In genomic region chr1:65820983-65821382, GRCh38 we compare ENCODE assay signal across 14 cellular contexts. TPM values are rescaled to one million over a fixed set of nuclear protein-coding genes. Genes with fewer than 3 reads are reported as not detected.
DNase-seq lines count a peak whose midpoint lies in the region; ATAC-seq and TF ChIP-seq lines count a peak whose summit lies in the region.
"Had no signal": no experiment of that assay in that cellular context is flagged by ENCODE, and none has a peak within 500 bp of the region (broad histone marks: within the 10 kb centered on the region; RNA-seq: fewer than 3 reads in every experiment).

No MANE protein-coding gene starts in this region.

- no peak overlapping the region for H3K27ac Mint-ChIP-seq in activated naive CD4-positive, alpha-beta T cell treated with anti-CD3 and anti-CD28 coated beads for 36 hours
- H3K27ac Mint-ChIP-seq: activated CD8-positive, alpha-beta T cell treated with anti-CD3 and anti-CD28 coated beads for 36 hours; activated naive CD8-positive, alpha-beta T cell treated with anti-CD3 and anti-CD28 coated beads, Interleukin-2, amount 10 ng/mL, durations not matched to agents 7 days and 5 days; T-cell had no signal

- H3K27me3 ChIP-seq in gastroesophageal sphincter = no peaks in the 10 kb centered on the region
- no peaks in the 10 kb centered on the region for H3K27me3 ChIP-seq in right atrium auricular region
- H3K27me3 ChIP-seq: upper lobe of left lung had no signal

- CTCF ChIA-PET in activated naive CD4-positive, alpha-beta T cell treated with anti-CD3 and anti-CD28 coated beads for 36 hours (lab: Charles Lee) = interaction anchor here (0.8 to 1.0 kb wide), 2 partner anchors 10 to 24 kb away, joined by 3 to 4 read pairs; no protein-coding TSS in a partner anchor

- no peaks in the 10 kb centered on the region for H3K4me1 Mint-ChIP-seq in activated naive CD4-positive, alpha-beta T cell treated with anti-CD3 and anti-CD28 coated beads for 36 hours (ENCODE audit: low read depth)
- H3K4me1 Mint-ChIP-seq: T-cell had no signal

- no peak for TF ChIP-seq EP300 in gastroesophageal sphincter (IDR thresholded peaks at IDR 0.05)

- H3K4me3 ChIP-seq in gastroesophageal sphincter = no peak overlapping the region
- H3K4me3 ChIP-seq in right atrium auricular region = no peak overlapping the region
- H3K4me3 ChIP-seq: GM12878, upper lobe of left lung had no signal

- no peaks in the 10 kb centered on the region for H3K9me3 Mint-ChIP-seq in activated naive CD4-positive, alpha-beta T cell treated with anti-CD3 and anti-CD28 coated beads for 36 hours
- H3K9me3 Mint-ChIP-seq: T-cell had no signal

- ATAC-seq in gastroesophageal sphincter = no peak
- ATAC-seq: activated CD8-positive, alpha-beta T cell treated with anti-CD3 and anti-CD28 coated beads for 36 hours; GM12878; T-cell had no signal

- H3K27me3 Mint-ChIP-seq in activated naive CD4-positive, alpha-beta T cell treated with anti-CD3 and anti-CD28 coated beads for 36 hours (ENCODE audit: low read depth) = peaks cover 9% of the 10 kb centered on the region

- no peaks in the 10 kb centered on the region for H3K36me3 Mint-ChIP-seq in activated naive CD4-positive, alpha-beta T cell treated with anti-CD3 and anti-CD28 coated beads for 36 hours (ENCODE audit: low read depth)
- H3K36me3 Mint-ChIP-seq: activated naive CD8-positive, alpha-beta T cell treated with anti-CD3 and anti-CD28 coated beads, Interleukin-2, amount 10 ng/mL, durations not matched to agents 7 days and 5 days; T-cell had no signal

- H3K9me3 ChIP-seq in gastroesophageal sphincter = peaks cover 0 to 8% (median 0%) of the 10 kb centered on the region in 3 donors
- H3K9me3 ChIP-seq in right atrium auricular region = no peaks in the 10 kb centered on the region
- H3K9me3 ChIP-seq: upper lobe of left lung had no signal

- H3K36me3 ChIP-seq in gastroesophageal sphincter = no peaks in the 10 kb centered on the region
- no peaks in the 10 kb centered on the region for H3K36me3 ChIP-seq in right atrium auricular region
- H3K36me3 ChIP-seq: upper lobe of left lung had no signal

- TF ChIP-seq CTCF in gastroesophageal sphincter (IDR thresholded peaks at IDR 0.05) = no peak
- TF ChIP-seq CTCF in right atrium auricular region (IDR thresholded peaks at IDR 0.05) = no peak

- DNase-seq in ACHN = peak; percentile 67
- DNase-seq in HCEC 1CT = peak; percentile 98
- peak; percentile 43 for DNase-seq in T1000 (lab: John Stamatoyannopoulos, UW)
- DNase-seq in foreskin melanocyte = peak; percentile 75
- DNase-seq in cerebellar nuclear complex (lab: John Stamatoyannopoulos, UW) = no peak
- DNase-seq in right atrium auricular region (ENCODE audit: low spot score) = no peak
- no peak for DNase-seq in activated naive CD4-positive, alpha-beta T cell treated with anti-CD3 and anti-CD28 coated beads for 36 hours
- DNase-seq: activated CD8-positive, alpha-beta T cell treated with anti-CD3 and anti-CD28 coated beads for 36 hours; activated naive CD8-positive, alpha-beta T cell treated with anti-CD3 and anti-CD28 coated beads, Interleukin-2, amount 10 ng/mL, durations not matched to agents 7 days and 5 days; T-cell; upper lobe of left lung had no signal

- 57 to 82% methylated on average over 1 of the region's 1 CpG for WGBS in gastroesophageal sphincter (ENCODE audit: low coverage in 1 of 2), 2 donors

- TF ChIP-seq POLR2A in gastroesophageal sphincter (IDR thresholded peaks at IDR 0.05) = no peak

- intact Hi-C loops in activated naive CD4-positive, alpha-beta T cell treated with anti-CD3 and anti-CD28 coated beads for 36 hours (cut with micrococcal nuclease) = no loop called here

- H3K4me3 Mint-ChIP-seq in activated naive CD4-positive, alpha-beta T cell treated with anti-CD3 and anti-CD28 coated beads for 36 hours = no peak overlapping the region
- H3K4me3 Mint-ChIP-seq: activated CD8-positive, alpha-beta T cell treated with anti-CD3 and anti-CD28 coated beads for 36 hours; activated naive CD8-positive, alpha-beta T cell treated with anti-CD3 and anti-CD28 coated beads, Interleukin-2, amount 10 ng/mL, durations not matched to agents 7 days and 5 days; T-cell had no signal

- H3K4me1 ChIP-seq in gastroesophageal sphincter (no peaks in the 10 kb centered on the region), right atrium auricular region (no peaks in the 10 kb centered on the region)
- H3K4me1 ChIP-seq: upper lobe of left lung had no signal

- H3K27ac ChIP-seq in gastroesophageal sphincter (no peak overlapping the region), right atrium auricular region (no peak overlapping the region)
- H3K27ac ChIP-seq: C4-2B, upper lobe of left lung had no signal

- in situ Hi-C loops in ACHN (cut with HindIII; ENCODE audit: low pct_ligation_motif_present, low pct_unique_long_range_greater_than_20kb, low sequenced_read_pairs) = no loop called here

RNA-seq across cellular contexts. Expression of gene PDE4B, which starts 28.3 kb away (rescaled TPM):
- total RNA-seq in gastroesophageal sphincter = 10 to 100 TPM in 2 of 4 donors, 1 to 10 TPM in 2; 5.9 to 16.2 (median 8.8) TPM
- 10 to 100 TPM; 16.0 to 27.7 TPM for total RNA-seq in right atrium auricular region
- total RNA-seq in activated naive CD4-positive, alpha-beta T cell treated with anti-CD3 and anti-CD28 coated beads for 36 hours = 10 to 100 TPM; 23.4 to 26.2 TPM

Comparison
In these comparisons a context has a peak if more than half of its experiments do, and no peak if none do; other contexts are left out.
1. DNase-seq: peak in ACHN (single experiment), HCEC 1CT (single experiment), T1000 (single experiment) and foreskin melanocyte (single experiment); none in cerebellar nuclear complex (0 of 2), right atrium auricular region (single experiment) and activated naive CD4-positive, alpha-beta T cell treated with anti-CD3 and anti-CD28 coated beads for 36 hours (single experiment).